In genomic region chr3:29694783-29695182, GRCh38 we compare ENCODE assay signal across 10 cellular contexts.
A peak's percentile ranks its signal among the peaks of the same experiment; 100 is the strongest.
DNase-seq lines count a peak whose midpoint lies in the region; ATAC-seq, FAIRE-seq and TF ChIP-seq lines count a peak whose summit lies in the region.
"Had no signal": no experiment of that assay in that cellular context is flagged by ENCODE, and none has a peak within 500 bp of the region (broad histone marks: within the 10 kb centered on the region; RNA-seq: fewer than 3 reads in every experiment).

No MANE protein-coding gene starts in this region.

- H3K9me3 ChIP-seq in right cardiac atrium (ENCODE audit: control insufficient read depth, low read length) (no peaks in the 10 kb centered on the region), skeletal muscle tissue (ENCODE audit: control insufficient read depth in 3 of 3, low read length in 3 of 3) (no peaks in the 10 kb centered on the region)

- H3K27me3 ChIP-seq in right cardiac atrium (ENCODE audit: control insufficient read depth, insufficient read depth) (no peaks in the 10 kb centered on the region), skeletal muscle tissue (ENCODE audit: control insufficient read depth in 3 of 3, insufficient read depth in 3 of 3, low read length in 3 of 3) (no peaks in the 10 kb centered on the region)

- TF ChIP-seq POLR2A in H54 (IDR thresholded peaks at IDR 0.05; ENCODE audit: low read depth, low read length) = no peak

- WGBS in right cardiac atrium = 81% methylated on average over 1 of the region's 1 CpG

- H3K27ac ChIP-seq in right cardiac atrium (ENCODE audit: low read length) = no peak overlapping the region
- H3K27ac ChIP-seq in skeletal muscle tissue (ENCODE audit: low read depth, low read length) = peak overlapping the region; percentile 33

- intact Hi-C loops in right cardiac atrium (cut with DNase I) = loop anchor here in 2 of 4 donors (10.0 kb wide), 1 partner anchor 60 kb away; no protein-coding TSS in a partner anchor

- peaks cover 6% of the 10 kb centered on the region for H3K4me1 ChIP-seq in right cardiac atrium (ENCODE audit: control insufficient read depth, insufficient read depth, low read length)
- H3K4me1 ChIP-seq in skeletal muscle tissue (ENCODE audit: control insufficient read depth in 3 of 3, insufficient read depth in 3 of 3, low read length in 3 of 3) = peaks cover 0 to 9% (median 5%) of the 10 kb centered on the region in 3 donors

- ATAC-seq in right cardiac atrium (peak; percentile 68 to 87), GM21825 (IDR thresholded peaks at IDR 0.05; ENCODE audit: unreplicated experiment) (no peak), GM18498 (IDR thresholded peaks at IDR 0.05; ENCODE audit: unreplicated experiment) (no peak)

- FAIRE-seq in H54 (lab: Jason Lieb, UNC) = peak; percentile 98
- FAIRE-seq: GM12891 had no signal

- H3K9ac ChIP-seq in skeletal muscle tissue (ENCODE audit: low read depth in 1 of 3, low read length in 3 of 3) = no peak overlapping the region

- DNase-seq in H54 (ENCODE audit: insufficient read length, low spot score) = peak; percentile 22
- peak; percentile 66 for DNase-seq in amniotic stem cell (lab: John Stamatoyannopoulos, UW)
- DNase-seq in right cardiac atrium = no peak
- DNase-seq in COLO668 (lab: John Stamatoyannopoulos, UW; ENCODE audit: unreplicated experiment) = no peak
- no peak for DNase-seq in NCI-H146 treated with DMSO at 0.1 percent for 48 hours (lab: John Stamatoyannopoulos, UW; ENCODE audit: unreplicated experiment)
- DNase-seq: activated T-cell treated with anti-CD3 and anti-CD28 coated beads, Interleukin-2, amount 50 U/mL, for 48 hours had no signal

- no peaks in the 10 kb centered on the region for H3K36me3 ChIP-seq in skeletal muscle tissue (ENCODE audit: control insufficient read depth in 3 of 3, insufficient read depth in 3 of 3, low read length in 3 of 3)

- H3K4me3 ChIP-seq in right cardiac atrium (ENCODE audit: low read length) (no peak overlapping the region), skeletal muscle tissue (ENCODE audit: low read length in 3 of 3) (no peak overlapping the region)

Comparison
In these comparisons a context has a peak if more than half of its experiments do, and no peak if none do; other contexts are left out.
1. DNase-seq: peak in H54 (single experiment) and amniotic stem cell (single experiment); none in right cardiac atrium (0 of 3), COLO668 (single experiment) and NCI-H146 treated with DMSO at 0.1 percent for 48 hours (single experiment).
2. ATAC-seq: peak in right cardiac atrium (2 of 2); none in GM21825 (single experiment) and GM18498 (single experiment).